8 cellular contexts compared by ENCODE assay signal in the genomic region with DNA sequence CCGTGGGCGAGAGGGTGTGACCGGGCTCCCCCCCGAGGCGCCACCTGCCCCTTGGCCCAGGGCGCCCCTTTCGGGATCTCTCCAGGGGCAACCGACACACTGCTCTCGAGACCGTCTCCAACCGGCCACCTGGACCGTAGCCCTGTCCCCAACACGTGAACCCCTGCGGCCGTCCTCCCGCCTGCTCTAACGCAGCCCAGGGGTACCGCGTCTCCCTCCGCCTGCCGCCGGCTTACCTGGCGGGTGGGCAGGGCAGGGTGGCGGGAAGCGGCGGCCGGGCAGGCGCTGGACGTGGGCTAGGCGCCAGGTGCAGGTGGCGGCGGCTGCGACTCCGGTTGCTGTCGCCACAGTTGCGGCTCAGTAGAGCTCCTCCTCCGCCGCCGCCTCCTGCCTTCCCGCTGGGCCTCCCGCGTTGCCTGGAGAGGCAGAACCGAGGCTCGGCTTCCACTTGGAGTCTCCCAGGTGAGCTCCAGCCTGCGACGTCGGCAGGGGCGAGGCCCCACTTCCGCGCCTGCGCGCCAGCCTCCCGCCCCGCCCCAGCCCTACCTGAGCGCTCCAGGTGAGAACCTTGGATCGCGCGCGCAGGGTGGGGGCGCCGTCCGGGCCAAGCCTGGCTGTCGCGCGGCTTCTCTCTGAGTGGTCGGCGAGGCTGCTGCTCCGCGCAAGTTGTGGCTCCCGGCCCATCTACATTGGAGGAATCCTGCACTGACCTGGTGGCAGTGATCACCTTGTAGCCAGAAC. TPM values are rescaled to one million over a fixed set of nuclear protein-coding genes. Genes with fewer than 3 reads are reported as not detected.
DNase-seq lines count a peak whose midpoint lies in the region; ATAC-seq, FAIRE-seq and TF ChIP-seq lines count a peak whose summit lies in the region.

Gene GALNT3, minus strand, starts transcription at position 469 of the 741 bp plus-strand sequence. CDS start 23,547 bp downstream, outside the sequence.

- peak within 1 kb of the TSS; percentile 87 for H3K27ac Mint-ChIP-seq in activated CD8-positive, alpha-beta T cell treated with anti-CD3 and anti-CD28 coated beads for 36 hours
- H3K27ac Mint-ChIP-seq in type B pancreatic cell, result peak within 1 kb of the TSS; percentile 99

- no peaks in the 10 kb centered on the region for H4K20me1 ChIP-seq in endothelial cell of umbilical vein (replicated peaks; ENCODE audit: control insufficient read depth, extremely low read depth, insufficient read depth, low read length)

- peaks cover 15% of the 10 kb centered on the region for H3K4me1 Mint-ChIP-seq in activated CD8-positive, alpha-beta T cell treated with anti-CD3 and anti-CD28 coated beads for 36 hours (ENCODE audit: low read depth)
- H3K4me1 Mint-ChIP-seq in type B pancreatic cell (ENCODE audit: unreplicated experiment), result peaks cover 4% of the 10 kb centered on the region

- peaks cover 27% of the 10 kb centered on the region for H3K27me3 Mint-ChIP-seq in activated CD8-positive, alpha-beta T cell treated with anti-CD3 and anti-CD28 coated beads for 36 hours
- H3K27me3 Mint-ChIP-seq in type B pancreatic cell, result peaks cover 47% of the 10 kb centered on the region

- no peak within 1 kb of the TSS for H3K9ac ChIP-seq in endothelial cell of umbilical vein (replicated peaks; ENCODE audit: extremely low read depth, insufficient read depth, low read length)
- H3K9ac ChIP-seq in mucosa of stomach (ENCODE audit: low read length), result peak within 1 kb of the TSS; percentile 99

- BruUV-seq in endothelial cell of umbilical vein (replicated peaks; lab: Mats Ljungman, UMichigan), result no TSS peak

- intact Hi-C loops in activated CD8-positive, alpha-beta T cell treated with anti-CD3 and anti-CD28 coated beads for 36 hours (cut with micrococcal nuclease), result no loop called here
- intact Hi-C loops in endothelial cell of umbilical vein (cut with micrococcal nuclease), result no loop called here

- DNase-seq in GM12865 (ENCODE audit: low read depth) (peak; percentile 19), HEK293T (ENCODE audit: extremely low spot score) (peak; percentile 53), NCI-H1105 treated with DMSO at 0.1 percent for 48 hours (lab: John Stamatoyannopoulos, UW) (peak; percentile 84), endothelial cell of umbilical vein (ENCODE audit: low read depth, low spot score) (no peak), type B pancreatic cell (ENCODE audit: extremely low spot score, unreplicated experiment) (peak; percentile 80), BE2C (no peak)
- peak; percentile 33 for DNase-seq in activated CD8-positive, alpha-beta T cell treated with anti-CD3 and anti-CD28 coated beads for 36 hours

- FAIRE-seq in endothelial cell of umbilical vein (lab: Jason Lieb, UNC), result no peak

- H3K9me1 ChIP-seq in endothelial cell of umbilical vein (replicated peaks; ENCODE audit: control insufficient read depth, extremely low read depth, insufficient read depth, low read length), result no peaks in the 10 kb centered on the region

- dilution Hi-C loops in endothelial cell of umbilical vein (cut with MboI; ENCODE audit: extremely low pct_ligation_motif_present, low sequenced_read_pairs), result no loop called here

- H3K9me3 ChIP-seq in endothelial cell of umbilical vein (replicated peaks; ENCODE audit: control insufficient read depth, insufficient read depth, low read length) (no peaks in the 10 kb centered on the region), mucosa of stomach (ENCODE audit: control insufficient read depth, low read length) (no peaks in the 10 kb centered on the region), BE2C (no peaks in the 10 kb centered on the region)

- TF ChIP-seq CTCF in GM12865 (IDR thresholded peaks at IDR 0.05; ENCODE audit: insufficient read depth, low read depth, low read length, missing control alignments) (no peak), endothelial cell of umbilical vein (IDR thresholded peaks at IDR 0.05; ENCODE audit: extremely low read depth in 1 of 2, insufficient read depth in 1 of 2, low read depth in 1 of 2, low read length in 2 of 2) (no peak), type B pancreatic cell (conservative IDR thresholded peaks at IDR 0.05) (no peak), BE2C (IDR thresholded peaks at IDR 0.05; ENCODE audit: low read depth, low read length) (no peak)
- TF ChIP-seq CTCF in activated CD8-positive, alpha-beta T cell treated with anti-CD3 and anti-CD28 coated beads for 36 hours (IDR thresholded peaks at IDR 0.05), result no peak

- H2AFZ ChIP-seq in endothelial cell of umbilical vein (ENCODE audit: low read depth, low read length), result peak within 1 kb of the TSS; percentile 5

- peak within 1 kb of the TSS; percentile 85 for H3K4me3 Mint-ChIP-seq in activated CD8-positive, alpha-beta T cell treated with anti-CD3 and anti-CD28 coated beads for 36 hours
- H3K4me3 Mint-ChIP-seq in type B pancreatic cell, result peak within 1 kb of the TSS; percentile 100

- peaks cover 2% of the 10 kb centered on the region for H3K36me3 Mint-ChIP-seq in activated CD8-positive, alpha-beta T cell treated with anti-CD3 and anti-CD28 coated beads for 36 hours (ENCODE audit: low read depth)
- peaks cover 3% of the 10 kb centered on the region for H3K36me3 Mint-ChIP-seq in type B pancreatic cell

- H3K4me1 ChIP-seq in endothelial cell of umbilical vein (ENCODE audit: control insufficient read depth, extremely low read depth, insufficient read depth, low read length) (peaks cover 12% of the 10 kb centered on the region), mucosa of stomach (ENCODE audit: control insufficient read depth, insufficient read depth, low read length) (peaks cover 33% of the 10 kb centered on the region), BE2C (no peaks in the 10 kb centered on the region)

- peaks cover 23 to 49% of the 10 kb centered on the region in 2 experiments for H3K27me3 ChIP-seq in endothelial cell of umbilical vein (ENCODE audit: control insufficient read depth in 2 of 2, insufficient read depth in 2 of 2, low read length in 2 of 2)
- no peaks in the 10 kb centered on the region for H3K27me3 ChIP-seq in mucosa of stomach (ENCODE audit: control insufficient read depth, insufficient read depth, low read length)
- no peaks in the 10 kb centered on the region for H3K27me3 ChIP-seq in BE2C

- H3K36me3 ChIP-seq in endothelial cell of umbilical vein (ENCODE audit: control insufficient read depth in 2 of 2, extremely low read depth in 1 of 2, insufficient read depth in 2 of 2, low read length in 2 of 2), result no peaks in the 10 kb centered on the region
- no peaks in the 10 kb centered on the region for H3K36me3 ChIP-seq in mucosa of stomach (ENCODE audit: control insufficient read depth, insufficient read depth, low read length)
- H3K36me3 ChIP-seq in BE2C, result no peaks in the 10 kb centered on the region

- ATAC-seq in activated CD8-positive, alpha-beta T cell treated with anti-CD3 and anti-CD28 coated beads for 36 hours, result peak; percentile 50

- CTCF ChIA-PET in HEK293T (lab: Yijun Ruan, JAX) (no interaction called here), endothelial cell of umbilical vein (lab: Charles Lee) (interaction anchor here (0.9 to 1.1 kb wide), 2 partner anchors 334 to 500 kb away, joined by 3 read pairs; partner anchors contain the start of gene SCN1A)
- CTCF ChIA-PET in activated CD8-positive, alpha-beta T cell treated with anti-CD3 and anti-CD28 coated beads for 36 hours (lab: Charles Lee), result interaction anchor here (1.3 to 2.5 kb wide), 3 partner anchors 12 to 81 kb away, joined by 3 to 15 read pairs (median 5); no protein-coding TSS in a partner anchor

- peak within 1 kb of the TSS; percentile 47 for H3K4me2 ChIP-seq in endothelial cell of umbilical vein (ENCODE audit: insufficient read depth, low read length)

- no peak within 1 kb of the TSS for H3K27ac ChIP-seq in endothelial cell of umbilical vein (ENCODE audit: insufficient read depth, low read depth, low read length)

- H3K4me3 ChIP-seq in GM12865 (ENCODE audit: low read depth, low read length) (peak within 1 kb of the TSS; percentile 57), endothelial cell of umbilical vein (replicated peaks in 1 of 3; ENCODE audit: insufficient read depth in 1 of 3, low read depth in 1 of 3, low read length in 3 of 3) (peak within 1 kb of the TSS in 1 of 3 experiments; percentile 21), mucosa of stomach (ENCODE audit: low read length) (peak within 1 kb of the TSS; percentile 86), BE2C (ENCODE audit: low read depth, low read length) (no peak within 1 kb of the TSS)

- no peaks in the 10 kb centered on the region for H3K9me3 Mint-ChIP-seq in activated CD8-positive, alpha-beta T cell treated with anti-CD3 and anti-CD28 coated beads for 36 hours
- no peaks in the 10 kb centered on the region for H3K9me3 Mint-ChIP-seq in type B pancreatic cell

- H3K79me2 ChIP-seq in endothelial cell of umbilical vein (ENCODE audit: control insufficient read depth, insufficient read depth, low read length), result no peaks in the 10 kb centered on the region

- POLR2A ChIA-PET in HEK293T (lab: Yijun Ruan, JAX), result no interaction called here
- POLR2A ChIA-PET in activated CD8-positive, alpha-beta T cell treated with anti-CD3 and anti-CD28 coated beads for 36 hours (lab: Charles Lee), result interaction anchor here (0.8 kb wide), 1 partner anchor 89 kb away, joined by 3 read pairs; no protein-coding TSS in a partner anchor
- POLR2A ChIA-PET in endothelial cell of umbilical vein (lab: Charles Lee), result no interaction called here

- TF ChIP-seq POLR2A in endothelial cell of umbilical vein (IDR thresholded peaks at IDR 0.05; ENCODE audit: low read depth, low read length), result no peak

TF ChIP-seq in HEK293T, 16 proteins besides CTCF, POLR2A, EP300 and RAD21:
- TF ChIP-seq FOXM1 (IDR thresholded peaks at IDR 0.05; ENCODE audit: borderline replicate concordance), result no peak
- TF ChIP-seq ZNF384 (IDR thresholded peaks at IDR 0.05), result no peak
- TF ChIP-seq L3MBTL2 (conservative IDR thresholded peaks at IDR 0.05), result peak; percentile 81
- no peak for TF ChIP-seq FOXA1 (IDR thresholded peaks at IDR 0.05)

TF ChIP-seq in endothelial cell of umbilical vein, 7 proteins besides CTCF, POLR2A, EP300 and RAD21:
- no peak for TF ChIP-seq JUN (IDR thresholded peaks at IDR 0.05; ENCODE audit: borderline replicate concordance, insufficient read depth, insufficient read length, low read depth)
- TF ChIP-seq EZH2 (IDR thresholded peaks at IDR 0.05; ENCODE audit: borderline replicate concordance, low read depth, low read length, severe bottlenecking), result peak; percentile 86
TF ChIP-seq in endothelial cell of umbilical vein: peak in this region for 1.

RNA-seq across cellular contexts. Expression of gene GALNT3, which starts in this region (rescaled TPM):
- 1 to 10 TPM; 1.9 to 2.8 TPM for total RNA-seq in activated CD8-positive, alpha-beta T cell treated with anti-CD3 and anti-CD28 coated beads for 36 hours
- 0.82 and 0.85 TPM in 2 replicates for total RNA-seq in endothelial cell of umbilical vein
- 0.07 and 0.25 TPM in 2 replicates for polyA plus RNA-seq in endothelial cell of umbilical vein
- 0.04 TPM in 1 of 2 replicates, not detected in the other for polyA plus RNA-seq in endothelial cell of umbilical vein (2011; cell fraction: cytosol; rRNA removed)
- 1.3 and 1.9 TPM in 2 replicates for polyA plus RNA-seq in endothelial cell of umbilical vein (2011; cell fraction: nucleus; rRNA removed)
- 0.22 and 0.41 TPM in 2 replicates for polyA plus RNA-seq in endothelial cell of umbilical vein (2012)
- 0.61 and 0.85 TPM in 2 replicates for polyA minus RNA-seq in endothelial cell of umbilical vein
- polyA minus RNA-seq in endothelial cell of umbilical vein (2011; cell fraction: cytosol; rRNA and poly(A)+ RNA removed), result not detected
- polyA minus RNA-seq in endothelial cell of umbilical vein (2011; cell fraction: nucleus; rRNA and poly(A)+ RNA removed), result 0.24 and 1.3 TPM in 2 replicates
- 28.8 and 62.1 TPM in 2 replicates for total RNA-seq in type B pancreatic cell (ENCODE audit: low replicate concordance)
- polyA plus RNA-seq in BE2C (2012; ENCODE audit: insufficient read depth, insufficient read length, low read depth), result not detected

Comparison
In these comparisons a context has a peak if more than half of its experiments do, and no peak if none do; other contexts are left out.
1. DNase-seq: peak in GM12865 (single experiment), HEK293T (single experiment), NCI-H1105 treated with DMSO at 0.1 percent for 48 hours (single experiment), activated CD8-positive, alpha-beta T cell treated with anti-CD3 and anti-CD28 coated beads for 36 hours (single experiment) and type B pancreatic cell (single experiment); none in endothelial cell of umbilical vein (single experiment) and BE2C (single experiment).